Comparison of ENCODE assay signal across 10 cellular contexts in the genomic region with DNA sequence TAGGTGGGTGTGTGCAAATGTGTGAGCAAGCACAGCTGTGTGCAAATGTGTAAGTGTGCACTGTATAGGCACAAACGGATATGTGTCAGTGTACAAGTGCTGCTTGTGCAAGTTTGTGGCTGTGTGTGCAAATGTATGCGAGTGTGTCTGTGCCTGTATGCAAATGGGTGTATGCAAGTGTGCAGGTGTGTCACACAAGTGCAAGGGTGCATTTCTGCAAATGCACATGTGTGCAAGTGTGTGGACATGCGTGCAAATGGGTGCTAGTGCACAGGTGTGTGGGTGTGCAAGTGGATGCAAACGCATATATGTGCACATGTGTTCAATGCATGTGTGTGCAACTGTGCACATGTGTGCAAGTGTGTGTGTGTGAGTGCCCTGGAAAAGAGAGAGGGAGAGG.
A peak's percentile ranks its signal among the peaks of the same experiment; 100 is the strongest.
DNase-seq lines count a peak whose midpoint lies in the region; ATAC-seq lines count a peak whose summit lies in the region.
"Had no signal": no experiment of that assay in that cellular context is flagged by ENCODE, and none has a peak within 500 bp of the region (broad histone marks: within the 10 kb centered on the region; RNA-seq: fewer than 3 reads in every experiment).

No MANE protein-coding gene starts in this region.

- POLR2A ChIA-PET in naive thymus-derived CD8-positive, alpha-beta T cell (lab: Charles Lee) = interaction anchor here (0.9 to 9.8 kb wide), 11 partner anchors 10 to 272 kb away, joined by 3 to 166 read pairs (median 6); a partner anchor contains a TSS

- no peak for DNase-seq in activated naive CD8-positive, alpha-beta T cell treated with anti-CD3 and anti-CD28 coated beads for 36 hours
- DNase-seq in naive thymus-derived CD8-positive, alpha-beta T cell = no peak
- DNase-seq in NCI-H2107 treated with DMSO at 0.1 percent for 48 hours (lab: John Stamatoyannopoulos, UW; ENCODE audit: unreplicated experiment) = no peak
- DNase-seq in head of caudate nucleus = no peak
- DNase-seq in DMS 273 (lab: John Stamatoyannopoulos, UW; ENCODE audit: unreplicated experiment) = no peak
- DNase-seq: NCI-H345 had no signal

- no peaks in the 10 kb centered on the region for H3K36me3 ChIP-seq in BLaER1
- H3K36me3 ChIP-seq: prostate gland had no signal

- H3K27me3 ChIP-seq in BLaER1 = peaks cover 38% of the 10 kb centered on the region

- H3K4me1 Mint-ChIP-seq in activated naive CD8-positive, alpha-beta T cell treated with anti-CD3 and anti-CD28 coated beads for 36 hours = peaks cover 69% of the 10 kb centered on the region
- H3K4me1 Mint-ChIP-seq in naive thymus-derived CD8-positive, alpha-beta T cell = peaks cover 51 to 97% (median 93%) of the 10 kb centered on the region in 4 donors

- H3K9me3 Mint-ChIP-seq in activated naive CD8-positive, alpha-beta T cell treated with anti-CD3 and anti-CD28 coated beads for 36 hours = no peaks in the 10 kb centered on the region
- H3K9me3 Mint-ChIP-seq in naive thymus-derived CD8-positive, alpha-beta T cell = no peaks in the 10 kb centered on the region

- peaks cover 49% of the 10 kb centered on the region for H4K20me1 ChIP-seq in BLaER1

- H3K4me1 ChIP-seq in BLaER1 = peaks cover 55% of the 10 kb centered on the region
- H3K4me1 ChIP-seq: prostate gland had no signal

- no peak overlapping the region for H3K9ac ChIP-seq in BLaER1

- no peak overlapping the region for H3K27ac ChIP-seq in BLaER1
- H3K27ac ChIP-seq: prostate gland had no signal

- intact Hi-C loops in head of caudate nucleus (cut with DNase I) = loop anchor here (5.0 kb wide), 1 partner anchor 75 kb away; a partner anchor contains a TSS

- peaks cover 5% of the 10 kb centered on the region; the same call in 1 of the 2 replicates for H3K9me3 ChIP-seq in BLaER1
- H3K9me3 ChIP-seq: prostate gland had no signal

- H3K27ac Mint-ChIP-seq in activated naive CD8-positive, alpha-beta T cell treated with anti-CD3 and anti-CD28 coated beads for 36 hours = peak overlapping the region; percentile 94
- H3K27ac Mint-ChIP-seq in naive thymus-derived CD8-positive, alpha-beta T cell = peak overlapping the region; percentile 93 to 100 (median 98)

- H3K27me3 Mint-ChIP-seq in activated naive CD8-positive, alpha-beta T cell treated with anti-CD3 and anti-CD28 coated beads for 36 hours = no peaks in the 10 kb centered on the region
- no peaks in the 10 kb centered on the region for H3K27me3 Mint-ChIP-seq in naive thymus-derived CD8-positive, alpha-beta T cell

- H3K4me2 ChIP-seq in BLaER1 = peak overlapping the region; percentile 95

- no peaks in the 10 kb centered on the region for H3K36me3 Mint-ChIP-seq in activated naive CD8-positive, alpha-beta T cell treated with anti-CD3 and anti-CD28 coated beads for 36 hours
- no peaks in the 10 kb centered on the region for H3K36me3 Mint-ChIP-seq in naive thymus-derived CD8-positive, alpha-beta T cell

- H3K4me3 ChIP-seq in BLaER1 = peak overlapping the region; percentile 21; the same call in 1 of the 2 replicates
- H3K4me3 ChIP-seq: prostate gland had no signal

- H3K4me3 Mint-ChIP-seq in activated naive CD8-positive, alpha-beta T cell treated with anti-CD3 and anti-CD28 coated beads for 36 hours = peak overlapping the region; percentile 49
- peak overlapping the region; percentile 72 to 95 (median 84) for H3K4me3 Mint-ChIP-seq in naive thymus-derived CD8-positive, alpha-beta T cell

- ATAC-seq in HG02759 (IDR thresholded peaks at IDR 0.05; ENCODE audit: unreplicated experiment) (peak; percentile 3), GM21447 (IDR thresholded peaks at IDR 0.05; ENCODE audit: unreplicated experiment) (no peak)
- peak; percentile 1 for ATAC-seq in naive thymus-derived CD8-positive, alpha-beta T cell
